ENCODE assay signal across 9 cellular contexts in the genomic region with DNA sequence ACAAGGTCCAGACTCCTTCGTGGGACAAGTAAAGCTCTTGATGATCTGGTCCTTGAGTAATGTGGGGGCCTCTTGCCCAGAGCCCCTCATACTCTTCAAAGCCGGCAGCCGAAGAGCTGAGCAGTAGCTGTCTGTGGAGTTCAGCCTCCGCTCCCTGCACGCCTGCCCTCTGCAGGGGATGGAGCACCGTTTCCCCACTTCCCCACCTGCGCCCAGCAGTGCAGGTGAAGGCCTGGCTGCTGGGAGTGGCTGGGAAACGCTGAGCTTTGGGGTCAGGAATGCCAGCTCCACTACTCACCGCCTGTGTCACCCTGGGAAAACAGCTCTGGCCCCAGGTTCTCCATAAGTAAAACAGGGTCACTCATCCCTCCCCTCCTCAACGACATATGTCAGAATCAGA. TPM values are rescaled to one million over a fixed set of nuclear protein-coding genes. Genes with fewer than 3 reads are reported as not detected.
DNase-seq lines count a peak whose midpoint lies in the region; ATAC-seq and TF ChIP-seq lines count a peak whose summit lies in the region.
"Not testable (repeated sequence)": the region's sequence is repeated elsewhere in the genome, so short reads cannot be mapped to it uniquely, and the experiment has no call there.
"Had no signal": no experiment of that assay in that cellular context is flagged by ENCODE, and none has a peak within 500 bp of the region (broad histone marks: within the 10 kb centered on the region; RNA-seq: fewer than 3 reads in every experiment).

No MANE protein-coding gene starts in this region.

- peak overlapping the region; percentile 70 to 93 (median 81) for H3K4me2 ChIP-seq in BLaER1 treated with 17β-estradiol and CSF1 and Interleukin-3, amounts not matched to agents 10 nM and 100 nM

- DNase-seq in H7, result peak; percentile 44
- not testable (repeated sequence) for DNase-seq in NT2/D1 (ENCODE audit: low read depth, low spot score)

- not testable (repeated sequence) for H3K9me3 Mint-ChIP-seq in activated T-helper 17 cell treated with anti-CD3 and anti-CD28 coated beads, Interleukin-2, amount 50 U/mL, for 72 hours; nephron; stimulated activated naive CD8-positive, alpha-beta T cell treated with anti-CD3 and anti-CD28 coated beads, Interleukin-15, Interleukin-2, amounts not matched to agents 100 ng/mL and 50 ng/mL, for 24 hours

- peak overlapping the region; percentile 57 to 77 (median 74) for H3K9ac ChIP-seq in BLaER1 treated with 17β-estradiol and CSF1 and Interleukin-3, amounts not matched to agents 10 nM and 100 nM
- peak overlapping the region; percentile 72 for H3K9ac ChIP-seq in NT2/D1 (ENCODE audit: insufficient read length, low read depth)
- peak overlapping the region; percentile 18 to 38 for H3K9ac ChIP-seq in duodenal mucosa (ENCODE audit: low read depth in 1 of 2, low read length in 2 of 2)
- not testable (repeated sequence) for H3K9ac ChIP-seq in iPS-15b (ENCODE audit: low read depth, low read length)

- H3K4me3 Mint-ChIP-seq in activated T-helper 17 cell treated with anti-CD3 and anti-CD28 coated beads, Interleukin-2, amount 50 U/mL, for 72 hours, result peak overlapping the region; percentile 81
- H3K4me3 Mint-ChIP-seq in nephron, result peak overlapping the region; percentile 82 to 89 (median 86)
- peak overlapping the region; percentile 80 for H3K4me3 Mint-ChIP-seq in stimulated activated naive CD8-positive, alpha-beta T cell treated with anti-CD3 and anti-CD28 coated beads, Interleukin-15, Interleukin-2, amounts not matched to agents 100 ng/mL and 50 ng/mL, for 24 hours

- H3K4me1 ChIP-seq in BLaER1 treated with 17β-estradiol and CSF1 and Interleukin-3, amounts not matched to agents 10 nM and 100 nM, result peaks cover 4 to 14% (median 8%) of the 10 kb centered on the region in 10 experiments; a peak in 18 of 20 replicates
- H3K4me1 ChIP-seq in NT2/D1 (ENCODE audit: insufficient read depth, insufficient read length); duodenal mucosa (ENCODE audit: control insufficient read depth in 1 of 2, insufficient read depth in 2 of 2, low read length in 2 of 2); iPS-15b (ENCODE audit: control insufficient read depth, insufficient read depth, low read length): not testable (repeated sequence)

- H3K4me3 ChIP-seq in BLaER1 treated with 17β-estradiol and CSF1 and Interleukin-3, amounts not matched to agents 10 nM and 100 nM, result peak overlapping the region; percentile 52 to 69 (median 61)
- H3K4me3 ChIP-seq in H7 (ENCODE audit: insufficient read depth, low read depth, low read length) (peak overlapping the region; percentile 43), NT2/D1 (ENCODE audit: insufficient read length, low read depth) (peak overlapping the region; percentile 19), duodenal mucosa (ENCODE audit: low read depth in 1 of 2, low read length in 2 of 2) (peak overlapping the region; percentile 15 to 53), iPS-15b (ENCODE audit: low read depth, low read length) (peak overlapping the region; percentile 49)

- H3K27me3 ChIP-seq in BLaER1 treated with 17β-estradiol and CSF1 and Interleukin-3, amounts not matched to agents 10 nM and 100 nM; H7 (ENCODE audit: control insufficient read depth, insufficient read depth, low read length); NT2/D1 (ENCODE audit: insufficient read depth, insufficient read length); duodenal mucosa (ENCODE audit: control insufficient read depth in 1 of 2, insufficient read depth in 2 of 2, low read length in 2 of 2); iPS-15b (ENCODE audit: control insufficient read depth, insufficient read depth, low read length): not testable (repeated sequence)

- H3K27ac ChIP-seq in BLaER1 treated with 17β-estradiol and CSF1 and Interleukin-3, amounts not matched to agents 10 nM and 100 nM, result peak overlapping the region in 10 of 11 experiments; percentile 24 to 61 (median 45); a peak in 12 of 22 replicates
- H3K27ac ChIP-seq in duodenal mucosa (ENCODE audit: low read depth, low read length), result not testable (repeated sequence)

- peak overlapping the region; percentile 68 for H3K27ac Mint-ChIP-seq in activated T-helper 17 cell treated with anti-CD3 and anti-CD28 coated beads, Interleukin-2, amount 50 U/mL, for 72 hours
- H3K27ac Mint-ChIP-seq in nephron, result peak overlapping the region; percentile 36 to 67 (median 43)
- H3K27ac Mint-ChIP-seq in stimulated activated naive CD8-positive, alpha-beta T cell treated with anti-CD3 and anti-CD28 coated beads, Interleukin-15, Interleukin-2, amounts not matched to agents 100 ng/mL and 50 ng/mL, for 24 hours, result peak overlapping the region; percentile 53

- not testable (repeated sequence) for ATAC-seq in activated T-helper 17 cell treated with anti-CD3 and anti-CD28 coated beads, Interleukin-2, amount 50 U/mL, for 72 hours (replicated peaks)

- H3K9me3 ChIP-seq in BLaER1 treated with 17β-estradiol and CSF1 and Interleukin-3, amounts not matched to agents 10 nM and 100 nM (replicated peaks in 1 of 11); NT2/D1 (ENCODE audit: insufficient read depth, low read length); duodenal mucosa (ENCODE audit: control insufficient read depth in 1 of 2, low read length in 2 of 2); iPS-15b (ENCODE audit: control insufficient read depth, insufficient read depth, low read length): not testable (repeated sequence)

- TF ChIP-seq CTCF in nephron (IDR thresholded peaks at IDR 0.05; ENCODE audit: unreplicated experiment in 3 of 3), result not testable (repeated sequence)

- not testable (repeated sequence) for H3K36me3 ChIP-seq in BLaER1 treated with 17β-estradiol and CSF1 and Interleukin-3, amounts not matched to agents 10 nM and 100 nM; H7 (replicated peaks; ENCODE audit: control insufficient read depth, insufficient read depth, low read length); NT2/D1 (ENCODE audit: insufficient read depth, insufficient read length, low read length); duodenal mucosa (ENCODE audit: control insufficient read depth in 1 of 2, insufficient read depth in 2 of 2, low read length in 2 of 2); iPS-15b (ENCODE audit: control insufficient read depth, insufficient read depth, low read length)

- H4K20me1 ChIP-seq in BLaER1 treated with 17β-estradiol and CSF1 and Interleukin-3, amounts not matched to agents 10 nM and 100 nM, result not testable (repeated sequence)

- not testable (repeated sequence) for H3K36me3 Mint-ChIP-seq in activated T-helper 17 cell treated with anti-CD3 and anti-CD28 coated beads, Interleukin-2, amount 50 U/mL, for 72 hours (ENCODE audit: low read depth); nephron (ENCODE audit: low read depth); stimulated activated naive CD8-positive, alpha-beta T cell treated with anti-CD3 and anti-CD28 coated beads, Interleukin-15, Interleukin-2, amounts not matched to agents 100 ng/mL and 50 ng/mL, for 24 hours (ENCODE audit: low read depth)

- H3K27me3 Mint-ChIP-seq in activated T-helper 17 cell treated with anti-CD3 and anti-CD28 coated beads, Interleukin-2, amount 50 U/mL, for 72 hours, result not testable (repeated sequence)
- H3K27me3 Mint-ChIP-seq in nephron (ENCODE audit: low read depth), result peaks cover 16% of the 10 kb centered on the region
- peaks cover 25% of the 10 kb centered on the region for H3K27me3 Mint-ChIP-seq in stimulated activated naive CD8-positive, alpha-beta T cell treated with anti-CD3 and anti-CD28 coated beads, Interleukin-15, Interleukin-2, amounts not matched to agents 100 ng/mL and 50 ng/mL, for 24 hours

- H3K4me1 Mint-ChIP-seq in activated T-helper 17 cell treated with anti-CD3 and anti-CD28 coated beads, Interleukin-2, amount 50 U/mL, for 72 hours; nephron: not testable (repeated sequence)
- H3K4me1 Mint-ChIP-seq in stimulated activated naive CD8-positive, alpha-beta T cell treated with anti-CD3 and anti-CD28 coated beads, Interleukin-15, Interleukin-2, amounts not matched to agents 100 ng/mL and 50 ng/mL, for 24 hours (ENCODE audit: low read depth), result peaks cover 13% of the 10 kb centered on the region

RNA-seq across cellular contexts. Expression of gene ANKRD36C, which starts 18.2 kb away (rescaled TPM):
- total RNA-seq in H7 (2014; rRNA removed; shearing (Covaris generic)), result 2.4 and 4.8 TPM in 2 replicates
- total RNA-seq in activated T-helper 17 cell treated with anti-CD3 and anti-CD28 coated beads, Interleukin-2, amount 50 U/mL, for 72 hours, result 10 to 100 TPM; 67.1 to 74.0 TPM

RNA-seq across cellular contexts. Expression of gene GPAT2, which starts 24.9 kb away (rescaled TPM):
- total RNA-seq in H7 (2014; rRNA removed; shearing (Covaris generic)), result 0.14 and 0.44 TPM in 2 replicates
- total RNA-seq in activated T-helper 17 cell treated with anti-CD3 and anti-CD28 coated beads, Interleukin-2, amount 50 U/mL, for 72 hours, result 10 to 100 TPM in 1 of 2 donors, 1 to 10 TPM in 1; 2.7 to 28.2 TPM
- total RNA-seq: myocyte had no signal

Comparison
In these comparisons a context has a peak if more than half of its experiments do, and no peak if none do; other contexts are left out.
1. RNA of gene ANKRD36C, which starts 18.2 kb away (total RNA-seq): 67.1 to 74.0 TPM in activated T-helper 17 cell treated with anti-CD3 and anti-CD28 coated beads, Interleukin-2, amount 50 U/mL, for 72 hours; 2.4 to 4.8 TPM in H7; every median in the first group is over 10 times any median in the second.
2. Peak in every context shown above with its lines, with median percentiles within 50 percentile points of each other: H3K4me3 ChIP-seq, H3K27ac Mint-ChIP-seq and H3K4me3 Mint-ChIP-seq.